ENCODE assay signal across 10 cellular contexts in the genomic region with DNA sequence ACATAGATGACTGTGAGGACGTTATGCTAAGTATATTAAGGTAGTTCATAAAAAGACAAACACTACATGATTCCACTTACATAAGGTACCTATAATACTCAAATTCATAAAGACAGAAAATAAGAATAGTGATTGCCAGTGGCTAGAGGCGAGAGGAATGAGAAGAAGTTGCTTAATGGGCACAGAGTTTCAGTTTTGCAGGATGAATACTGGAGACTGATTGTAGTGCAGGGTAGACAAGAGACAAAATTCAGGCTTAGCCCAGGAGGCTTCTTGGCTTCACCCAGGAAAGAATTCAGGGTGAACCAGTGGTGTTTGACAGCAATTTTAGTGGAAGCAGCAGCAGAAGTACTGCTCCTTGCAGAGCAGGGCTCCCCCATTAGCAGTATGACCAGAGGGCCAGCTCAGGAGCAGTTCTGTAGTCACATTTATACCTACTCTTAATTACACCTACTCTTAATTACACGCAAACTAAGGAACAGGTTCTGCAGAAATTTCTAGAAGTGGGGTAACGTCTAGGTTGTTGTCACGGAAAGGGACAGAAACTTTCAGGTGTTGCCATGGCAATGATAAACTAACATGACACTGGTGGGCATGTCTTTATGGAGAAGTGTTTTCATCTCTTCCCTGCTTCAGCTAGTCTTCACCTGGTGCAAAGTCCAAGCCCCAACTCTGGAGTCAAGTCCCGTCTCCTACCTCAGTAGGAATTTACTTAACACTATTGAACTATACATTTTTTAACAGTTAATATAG. TPM values are rescaled to one million over a fixed set of nuclear protein-coding genes. Genes with fewer than 3 reads are reported as not detected.
DNase-seq lines count a peak whose midpoint lies in the region; ATAC-seq and TF ChIP-seq lines count a peak whose summit lies in the region.
"Had no signal": no experiment of that assay in that cellular context is flagged by ENCODE, and none has a peak within 500 bp of the region (broad histone marks: within the 10 kb centered on the region; RNA-seq: fewer than 3 reads in every experiment).

No MANE protein-coding gene starts in this region.

- ATAC-seq in WTC11, result peak; percentile 15; the same call in 1 of the 2 replicates
- ATAC-seq: esophagus mucosa, upper lobe of right lung had no signal

- peak; percentile 13 for DNase-seq in NOMO-1 treated with DMSO at 0.1 percent for 48 hours (lab: John Stamatoyannopoulos, UW; ENCODE audit: unreplicated experiment)
- no peak for DNase-seq in NOMO-1 (lab: John Stamatoyannopoulos, UW; ENCODE audit: unreplicated experiment in 2 of 2)
- peak; percentile 42 for DNase-seq in HT-29 (ENCODE audit: low spot score)
- DNase-seq in WTC11 (ENCODE audit: low spot score), result no peak
- DNase-seq in mesothelial cell of epicardium (ENCODE audit: low spot score in 2 of 2, unreplicated experiment in 2 of 2), result no peak
- DNase-seq in SHP77 treated with DMSO at 0.1 percent for 48 hours (lab: John Stamatoyannopoulos, UW), result no peak
- no peak for DNase-seq in DMS79 treated with DMSO at 0.1 percent for 48 hours (lab: John Stamatoyannopoulos, UW)
- no peak for DNase-seq in NCI-H510A treated with DMSO at 0.1 percent for 48 hours (lab: John Stamatoyannopoulos, UW)
- DNase-seq: upper lobe of right lung had no signal

- H3K27me3 Mint-ChIP-seq in WTC11 (ENCODE audit: low read depth) (no peaks in the 10 kb centered on the region), mesothelial cell of epicardium (ENCODE audit: low read depth) (no peaks in the 10 kb centered on the region)

- CTCF ChIA-PET in WTC11 (lab: Charles Lee), result no interaction called here

- H3K9me3 Mint-ChIP-seq in WTC11 (no peaks in the 10 kb centered on the region), mesothelial cell of epicardium (no peaks in the 10 kb centered on the region)

- TF ChIP-seq CTCF in WTC11 (IDR thresholded peaks at IDR 0.05), result no peak
- TF ChIP-seq CTCF in mesothelial cell of epicardium (IDR thresholded peaks at IDR 0.05; ENCODE audit: unreplicated experiment), result no peak

- H3K36me3 Mint-ChIP-seq in WTC11 (no peaks in the 10 kb centered on the region), mesothelial cell of epicardium (peaks cover 10% of the 10 kb centered on the region)

- H3K4me3 Mint-ChIP-seq in WTC11 (no peak overlapping the region), mesothelial cell of epicardium (no peak overlapping the region)

- H3K4me1 Mint-ChIP-seq in WTC11 (peaks cover 72% of the 10 kb centered on the region), mesothelial cell of epicardium (peaks cover 40% of the 10 kb centered on the region)

- POLR2A ChIA-PET in WTC11 (lab: Charles Lee), result no interaction called here

- 0 out of 2 replicates have a peak overlapping the region, but pooled peaks have one; percentile 7 for H3K27ac Mint-ChIP-seq in WTC11
- peak overlapping the region; percentile 1 for H3K27ac Mint-ChIP-seq in mesothelial cell of epicardium

TF ChIP-seq in WTC11, 78 proteins besides CTCF, POLR2A, EP300 and RAD21:
- no peak for TF ChIP-seq CREB1 (CRISPR knock-in tag; IDR thresholded peaks at IDR 0.05)
- TF ChIP-seq ATF1 (CRISPR knock-in tag; IDR thresholded peaks at IDR 0.05), result no peak
- no peak for TF ChIP-seq ZNF671 (CRISPR knock-in tag; IDR thresholded peaks at IDR 0.05)
- TF ChIP-seq IRF2 (CRISPR knock-in tag; IDR thresholded peaks at IDR 0.05; ENCODE audit: borderline replicate concordance, low read depth), result no peak
- TF ChIP-seq ZNF396 (CRISPR knock-in tag; IDR thresholded peaks at IDR 0.05; ENCODE audit: borderline replicate concordance), result no peak
- no peak for TF ChIP-seq CBFB (CRISPR knock-in tag; IDR thresholded peaks at IDR 0.05; ENCODE audit: low read depth)
- TF ChIP-seq, protein P1, sequence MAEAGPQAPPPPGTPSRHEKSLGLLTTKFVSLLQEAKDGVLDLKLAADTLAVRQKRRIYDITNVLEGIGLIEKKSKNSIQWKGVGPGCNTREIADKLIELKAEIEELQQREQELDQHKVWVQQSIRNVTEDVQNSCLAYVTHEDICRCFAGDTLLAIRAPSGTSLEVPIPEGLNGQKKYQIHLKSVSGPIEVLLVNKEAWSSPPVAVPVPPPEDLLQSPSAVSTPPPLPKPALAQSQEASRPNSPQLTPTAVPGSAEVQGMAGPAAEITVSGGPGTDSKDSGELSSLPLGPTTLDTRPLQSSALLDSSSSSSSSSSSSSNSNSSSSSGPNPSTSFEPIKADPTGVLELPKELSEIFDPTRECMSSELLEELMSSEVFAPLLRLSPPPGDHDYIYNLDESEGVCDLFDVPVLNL (CRISPR knock-in tag; IDR thresholded peaks at IDR 0.05; ENCODE audit: borderline replicate concordance, low read depth), result no peak
- TF ChIP-seq FOXK1 (CRISPR knock-in tag; IDR thresholded peaks at IDR 0.05), result no peak
- TF ChIP-seq GRHL2 (CRISPR knock-in tag; IDR thresholded peaks at IDR 0.05; ENCODE audit: insufficient replicate concordance, severe bottlenecking), result no peak
- no peak for TF ChIP-seq SMAD4 (CRISPR knock-in tag; IDR thresholded peaks at IDR 0.05)
- TF ChIP-seq JUN (CRISPR knock-in tag; IDR thresholded peaks at IDR 0.05), result no peak

RNA-seq across cellular contexts. Expression of a gene that starts 55.2 kb away (rescaled TPM):
- 107 and 119 TPM in 2 replicates for total RNA-seq in HT-29 (2014; rRNA removed; shearing (Covaris generic))
- total RNA-seq in WTC11 (2021) (133 to 148 TPM (median 139 TPM) in 3 replicates), mesothelial cell of epicardium (226 to 243 TPM (median 239 TPM) in 3 replicates)

Comparison
In these comparisons a context has a peak if more than half of its experiments do, and no peak if none do; other contexts are left out.
1. DNase-seq: peak in NOMO-1 treated with DMSO at 0.1 percent for 48 hours (single experiment) and HT-29 (single experiment); none in NOMO-1 (0 of 2), WTC11 (single experiment), mesothelial cell of epicardium (0 of 2), SHP77 treated with DMSO at 0.1 percent for 48 hours (single experiment), DMS79 treated with DMSO at 0.1 percent for 48 hours (single experiment) and NCI-H510A treated with DMSO at 0.1 percent for 48 hours (single experiment).